ENCODE assay signal across 20 cellular contexts in genomic region chr2:213317929-213318328, GRCh38. TPM values are rescaled to one million over a fixed set of nuclear protein-coding genes. Genes with fewer than 3 reads are reported as not detected.
A peak's percentile ranks its signal among the peaks of the same experiment; 100 is the strongest.
DNase-seq lines count a peak whose midpoint lies in the region; ATAC-seq, FAIRE-seq and TF ChIP-seq lines count a peak whose summit lies in the region.
"Had no signal": no experiment of that assay in that cellular context is flagged by ENCODE, and none has a peak within 500 bp of the region (broad histone marks: within the 10 kb centered on the region; RNA-seq: fewer than 3 reads in every experiment).

No MANE protein-coding gene starts in this region.

- no peak overlapping the region for H3K4me2 ChIP-seq in fibroblast of lung (ENCODE audit: extremely low read depth, insufficient read depth, low read length)

- in situ Hi-C loops in G401 (cut with HindIII; ENCODE audit: low sequenced_read_pairs): no loop called here

- no peak overlapping the region for H3K9ac ChIP-seq in fibroblast of lung (ENCODE audit: insufficient read depth, low read length)
- H3K9ac ChIP-seq: parathyroid adenoma had no signal

- CTCF ChIA-PET in AG04449 (lab: Yijun Ruan, JAX): no interaction called here

- H3K27ac ChIP-seq in fibroblast of lung (ENCODE audit: insufficient read depth, low read length) (no peak overlapping the region), small intestine (ENCODE audit: low read depth in 1 of 2, low read length in 1 of 2) (no peak overlapping the region)
- H3K27ac ChIP-seq: esophagus muscularis mucosa, left lung, parathyroid adenoma, Peyer's patch, spleen, WERI-Rb-1 had no signal

- POLR2A ChIA-PET in AG04449 (lab: Yijun Ruan, JAX): no interaction called here

- H3K4me1 ChIP-seq in fibroblast of lung (ENCODE audit: control insufficient read depth, extremely low read depth, insufficient read depth, low read length): no peaks in the 10 kb centered on the region
- no peaks in the 10 kb centered on the region for H3K4me1 ChIP-seq in small intestine (ENCODE audit: control insufficient read depth in 2 of 2, insufficient read depth in 1 of 2, low read depth in 1 of 2, low read length in 1 of 2)
- H3K4me1 ChIP-seq: Caco-2, esophagus muscularis mucosa, left lung, parathyroid adenoma, Peyer's patch, spleen had no signal

- 46 to 72% (median 53%) methylated on average over 3 of the region's 3 CpGs for WGBS in small intestine, 3 donors

- no peak for TF ChIP-seq POLR2A in H54 (IDR thresholded peaks at IDR 0.05; ENCODE audit: low read depth, low read length)

- TF ChIP-seq CTCF in AG04449 (IDR thresholded peaks at IDR 0.05; ENCODE audit: insufficient read depth, low read length, missing control alignments) (no peak), fibroblast of lung (conservative IDR thresholded peaks at IDR 0.05 in 1 of 2, IDR thresholded peaks at IDR 0.05 in 1 of 2; ENCODE audit: low read depth in 1 of 2, low read length in 2 of 2) (no peak)

- FAIRE-seq in H54 (lab: Jason Lieb, UNC): peak; percentile 15
- FAIRE-seq in small intestine (lab: Jason Lieb, UNC): no peak

- no peak overlapping the region for H2AFZ ChIP-seq in fibroblast of lung (ENCODE audit: low read length)
- H2AFZ ChIP-seq: parathyroid adenoma had no signal

- H4K20me1 ChIP-seq in fibroblast of lung (ENCODE audit: control insufficient read depth, extremely low read depth, insufficient read depth, low read length): no peaks in the 10 kb centered on the region

- peak; percentile 28 for DNase-seq in AG04449 (ENCODE audit: low read depth, low spot score)
- no peak for DNase-seq in H54 (ENCODE audit: insufficient read length, low spot score)
- DNase-seq in RPMI7951 (ENCODE audit: low read depth): peak; percentile 77
- DNase-seq in fibroblast of lung (ENCODE audit: low read depth in 2 of 2): peak; percentile 74 to 84
- DNase-seq in small intestine: no peak
- no peak for DNase-seq in G401 (ENCODE audit: low spot score)
- no peak for DNase-seq in effector CD4-positive, alpha-beta T cell
- DNase-seq: Caco-2; dermis blood vessel endothelial cell; left lung; NCI-H1930; NCI-H69; Peyer's patch; spleen; stimulated activated naive B cell treated with anti-CD40 and anti-IgM and Interleukin-4, amounts not matched to agents 10 μg/mL and 1 μg/mL and 100 μg/mL, for 72 hours; WERI-Rb-1 had no signal

- no peaks in the 10 kb centered on the region for H3K27me3 ChIP-seq in fibroblast of lung (ENCODE audit: control insufficient read depth, insufficient read depth, low read length)
- H3K27me3 ChIP-seq in small intestine (ENCODE audit: control insufficient read depth in 2 of 2, insufficient read depth in 2 of 2, low read length in 2 of 2): no peaks in the 10 kb centered on the region
- H3K27me3 ChIP-seq: esophagus muscularis mucosa, left lung, Peyer's patch, spleen had no signal

- no peak for ATAC-seq in GM19452 (IDR thresholded peaks at IDR 0.05; ENCODE audit: unreplicated experiment)
- ATAC-seq: activated T-helper 17 cell treated with anti-CD3 and anti-CD28 coated beads, Interleukin-2, amount 50 U/mL, for 72 hours; left lung; stimulated activated naive B cell treated with anti-CD40 and anti-IgM and Interleukin-4, amounts not matched to agents 10 μg/mL and 1 μg/mL and 100 μg/mL, for 72 hours had no signal

- H3K36me3 ChIP-seq in fibroblast of lung (ENCODE audit: control insufficient read depth, insufficient read depth, low read length) (no peaks in the 10 kb centered on the region), small intestine (ENCODE audit: control insufficient read depth in 2 of 2, insufficient read depth in 2 of 2, low read length in 2 of 2) (no peaks in the 10 kb centered on the region)
- H3K36me3 ChIP-seq: Peyer's patch had no signal

- H3K9me3 ChIP-seq in fibroblast of lung (ENCODE audit: control insufficient read depth, insufficient read depth, low read depth, low read length): no peaks in the 10 kb centered on the region
- H3K9me3 ChIP-seq in small intestine (ENCODE audit: control insufficient read depth, low read depth): no peaks in the 10 kb centered on the region
- H3K9me3 ChIP-seq: Caco-2, esophagus muscularis mucosa, left lung, Peyer's patch, spleen had no signal

- no peaks in the 10 kb centered on the region for H3K79me2 ChIP-seq in fibroblast of lung (ENCODE audit: control insufficient read depth, insufficient read depth, low read length)
- H3K79me2 ChIP-seq: parathyroid adenoma had no signal

- H3K4me3 ChIP-seq in AG04449 (ENCODE audit: low read depth, low read length): no peak overlapping the region
- no peak overlapping the region for H3K4me3 ChIP-seq in fibroblast of lung (replicated peaks in 1 of 4; ENCODE audit: control extremely low read depth in 1 of 4, insufficient read depth in 1 of 4, low read depth in 3 of 4, low read length in 4 of 4)
- no peak overlapping the region for H3K4me3 ChIP-seq in small intestine (ENCODE audit: low read depth in 1 of 2, low read length in 2 of 2)
- H3K4me3 ChIP-seq: esophagus muscularis mucosa, left lung, Peyer's patch, spleen had no signal

RNA-seq across cellular contexts. Expression of gene SPAG16, which starts 33.7 kb away (rescaled TPM):
- total RNA-seq in RPMI7951 (2014; rRNA removed; shearing (Covaris generic)): 29.9 and 32.3 TPM in 2 replicates
- total RNA-seq in fibroblast of lung: 36.0 and 36.8 TPM in 2 replicates
- polyA plus RNA-seq in fibroblast of lung (18.9 and 24.1 TPM in 2 replicates), small intestine (10 to 100 TPM; 15.4 to 20.6 (median 17.3) TPM)
- 15.8 and 21.8 TPM in 2 replicates for polyA plus RNA-seq in fibroblast of lung (2012)
- polyA minus RNA-seq in fibroblast of lung (ENCODE audit: low replicate concordance): 0.33 and 0.86 TPM in 2 replicates
- total RNA-seq in G401 (2014; rRNA removed; shearing (Covaris generic)): 39.0 and 42.8 TPM in 2 replicates

Comparison
In these comparisons a context has a peak if more than half of its experiments do, and no peak if none do; other contexts are left out.
1. DNase-seq: peak in AG04449 (single experiment), RPMI7951 (single experiment) and fibroblast of lung (2 of 2); none in H54 (single experiment), small intestine (single experiment), G401 (single experiment) and effector CD4-positive, alpha-beta T cell (single experiment).